In the genomic region with DNA sequence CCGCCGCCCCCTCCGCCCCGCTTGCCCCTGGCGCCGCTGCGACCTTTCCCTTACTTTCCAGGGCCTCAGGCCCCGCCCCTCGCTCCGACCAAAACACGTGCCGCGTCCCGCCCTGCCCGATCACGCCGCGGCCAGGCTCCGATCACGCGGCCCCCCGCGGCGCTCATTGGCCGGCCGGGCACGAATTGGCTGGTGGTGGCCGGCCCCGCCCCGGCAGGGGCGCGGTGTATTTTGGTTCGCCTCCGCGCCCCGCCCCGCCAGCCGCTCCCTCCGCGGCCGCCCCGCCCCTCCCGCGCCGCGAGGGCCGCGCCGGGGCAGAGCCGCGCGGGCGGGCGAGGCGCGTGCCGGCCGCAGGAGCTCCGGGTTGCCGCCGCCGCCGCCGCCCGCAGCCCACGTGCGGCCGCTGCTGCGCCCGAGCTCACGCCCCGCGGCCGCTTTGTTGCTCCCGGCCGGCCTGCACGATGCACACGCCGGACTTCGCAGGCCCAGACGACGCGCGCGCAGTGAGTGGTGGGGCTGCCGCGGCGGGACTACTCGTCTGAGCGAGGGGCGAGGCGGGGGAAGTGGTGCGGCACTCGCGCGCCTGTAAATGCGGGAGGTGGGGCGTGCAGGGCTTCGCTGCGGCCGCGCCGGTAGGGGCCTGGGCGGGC, we compare ENCODE assay signal across 8 cellular contexts. TPM values are rescaled to one million over a fixed set of nuclear protein-coding genes. Genes with fewer than 3 reads are reported as not detected.
DNase-seq lines count a peak whose midpoint lies in the region; ATAC-seq and TF ChIP-seq lines count a peak whose summit lies in the region.

KLF11 (plus strand) TSS at position 295 of the 650 bp plus-strand sequence; CDS start at position 462, 167 bp downstream.

- BruUV-seq in Panc1 (replicated peaks; lab: Mats Ljungman, UMichigan): no TSS peak

- H3K9me3 ChIP-seq in HUES64 (ENCODE audit: insufficient read depth, low read depth, low read length): no peaks in the 10 kb centered on the region
- H3K9me3 ChIP-seq in Panc1 (ENCODE audit: control insufficient read depth, insufficient read depth, low read depth, low read length): no peaks in the 10 kb centered on the region
- no peaks in the 10 kb centered on the region for H3K9me3 ChIP-seq in fibroblast of lung (ENCODE audit: control insufficient read depth, insufficient read depth, low read depth, low read length)
- H3K9me3 ChIP-seq in naive thymus-derived CD4-positive, alpha-beta T cell (ENCODE audit: control insufficient read depth in 2 of 3, low read length in 3 of 3): no peaks in the 10 kb centered on the region

- peak within 1 kb of the TSS; percentile 61 for H3K4me3 ChIP-seq in HUES64 (ENCODE audit: low read length)
- H3K4me3 ChIP-seq in Panc1 (ENCODE audit: low read depth in 2 of 2, low read length in 2 of 2): peak within 1 kb of the TSS; percentile 61 to 92
- H3K4me3 ChIP-seq in fibroblast of lung (replicated peaks in 1 of 4; ENCODE audit: control extremely low read depth in 1 of 4, insufficient read depth in 1 of 4, low read depth in 3 of 4, low read length in 4 of 4): peak within 1 kb of the TSS; percentile 7 to 66 (median 58)
- peak within 1 kb of the TSS; percentile 53 for H3K4me3 ChIP-seq in naive thymus-derived CD4-positive, alpha-beta T cell (ENCODE audit: low read length)

- ATAC-seq in GM21515 (IDR thresholded peaks at IDR 0.05; ENCODE audit: unreplicated experiment) (peak; percentile 71), Panc1 (peak; percentile 83)
- peak; percentile 69 for ATAC-seq in activated T-helper 17 cell treated with anti-CD3 and anti-CD28 coated beads, Interleukin-2, amount 50 U/mL, for 72 hours (replicated peaks)
- ATAC-seq in naive thymus-derived CD4-positive, alpha-beta T cell: peak; percentile 81

- H3K9ac ChIP-seq in HUES64 (ENCODE audit: low read depth, low read length) (peak within 1 kb of the TSS; percentile 94), fibroblast of lung (ENCODE audit: insufficient read depth, low read length) (peak within 1 kb of the TSS; percentile 85)

- peaks cover 6% of the 10 kb centered on the region for H3K4me1 Mint-ChIP-seq in activated T-helper 17 cell treated with anti-CD3 and anti-CD28 coated beads, Interleukin-2, amount 50 U/mL, for 72 hours
- peaks cover 14 to 34% (median 29%) of the 10 kb centered on the region in 7 donors for H3K4me1 Mint-ChIP-seq in naive thymus-derived CD4-positive, alpha-beta T cell

- intact Hi-C loops in Panc1 (cut with micrococcal nuclease; ENCODE audit: unreplicated experiment): no loop called here
- intact Hi-C loops in naive thymus-derived CD4-positive, alpha-beta T cell (cut with micrococcal nuclease): loop anchor here (1.0 to 10.0 kb wide), 10 partner anchors 14 to 1206 kb away; partner anchors contain the start of genes TAF1B (in 2 of the 2), ADAM17 (in 1 of the 2), CPSF3 (in 1 of the 2) and HPCAL1 (in 1 of the 2)

- H3K27ac ChIP-seq in HUES64 (ENCODE audit: low read depth, low read length): peak within 1 kb of the TSS; percentile 94; the same call in 1 of the 2 replicates
- peak within 1 kb of the TSS; percentile 84 for H3K27ac ChIP-seq in Panc1 (ENCODE audit: low read length)
- H3K27ac ChIP-seq in fibroblast of lung (ENCODE audit: insufficient read depth, low read length): peak within 1 kb of the TSS; percentile 43
- peak within 1 kb of the TSS; percentile 76 for H3K27ac ChIP-seq in naive thymus-derived CD4-positive, alpha-beta T cell (ENCODE audit: low read depth, low read length)

- H3K4me1 ChIP-seq in HUES64 (ENCODE audit: insufficient read depth, low read length): 0 out of 2 replicates have a peak, but pooled peaks cover 4% of the 10 kb centered on the region
- H3K4me1 ChIP-seq in Panc1 (ENCODE audit: control insufficient read depth, insufficient read depth, low read length): peaks cover 10% of the 10 kb centered on the region
- H3K4me1 ChIP-seq in fibroblast of lung (ENCODE audit: control insufficient read depth, extremely low read depth, insufficient read depth, low read length): peaks cover 3% of the 10 kb centered on the region
- H3K4me1 ChIP-seq in naive thymus-derived CD4-positive, alpha-beta T cell (ENCODE audit: control insufficient read depth in 2 of 2, insufficient read depth in 2 of 2, low read length in 2 of 2): peaks cover 6% of the 10 kb centered on the region in 2 donors

- no peaks in the 10 kb centered on the region for H3K79me2 ChIP-seq in fibroblast of lung (ENCODE audit: control insufficient read depth, insufficient read depth, low read length)

- CTCF ChIA-PET in Panc1 (lab: Charles Lee): interaction anchor here (0.6 to 1.4 kb wide), 4 partner anchors 59 to 255 kb away, joined by 6 to 12 read pairs (median 8); no protein-coding TSS in a partner anchor
- CTCF ChIA-PET in naive thymus-derived CD4-positive, alpha-beta T cell (lab: Charles Lee): interaction anchor here (1.3 to 8.5 kb wide), 2 partner anchors 59 to 230 kb away, joined by 5 to 77 read pairs; no protein-coding TSS in a partner anchor

- DNase-seq in COLO668 (lab: John Stamatoyannopoulos, UW; ENCODE audit: unreplicated experiment): peak; percentile 95
- DNase-seq in Panc1 (ENCODE audit: low read depth, low spot score): peak; percentile 30
- peak; percentile 81 to 92 for DNase-seq in fibroblast of lung (ENCODE audit: low read depth in 2 of 2)
- DNase-seq in naive thymus-derived CD4-positive, alpha-beta T cell: peak; percentile 61 to 83 (median 77)
- peak; percentile 48 to 55 for DNase-seq in stimulated activated CD8-positive, alpha-beta memory T cell treated with anti-CD3 and anti-CD28 coated beads, Interleukin-7, amount 100 ng/mL, for 48 hours (ENCODE audit: extremely low read depth in 1 of 2, low read depth in 1 of 2)

- in situ Hi-C loops in Panc1 (cut with HindIII; ENCODE audit: low pct_unique_long_range_greater_than_20kb, low sequenced_read_pairs): no loop called here

- H3K36me3 ChIP-seq in HUES64 (ENCODE audit: insufficient read depth, low read length) (peaks cover 23% of the 10 kb centered on the region), Panc1 (ENCODE audit: control insufficient read depth, insufficient read depth, low read length) (peaks cover 4% of the 10 kb centered on the region), fibroblast of lung (ENCODE audit: control insufficient read depth, insufficient read depth, low read length) (peaks cover 5% of the 10 kb centered on the region)
- H3K36me3 ChIP-seq in naive thymus-derived CD4-positive, alpha-beta T cell (ENCODE audit: control insufficient read depth in 2 of 3, insufficient read depth in 3 of 3, low read length in 3 of 3): peaks cover 0 to 12% (median 0%) of the 10 kb centered on the region in 3 experiments

- H2AFZ ChIP-seq in fibroblast of lung (ENCODE audit: low read length): peak within 1 kb of the TSS; percentile 41

- H3K4me3 Mint-ChIP-seq in activated T-helper 17 cell treated with anti-CD3 and anti-CD28 coated beads, Interleukin-2, amount 50 U/mL, for 72 hours: peak within 1 kb of the TSS; percentile 80
- peak within 1 kb of the TSS; percentile 83 to 94 (median 89) for H3K4me3 Mint-ChIP-seq in naive thymus-derived CD4-positive, alpha-beta T cell

- H3K27me3 Mint-ChIP-seq in activated T-helper 17 cell treated with anti-CD3 and anti-CD28 coated beads, Interleukin-2, amount 50 U/mL, for 72 hours: no peaks in the 10 kb centered on the region
- H3K27me3 Mint-ChIP-seq in naive thymus-derived CD4-positive, alpha-beta T cell: peaks cover 0 to 31% (median 0%) of the 10 kb centered on the region in 5 donors

- no peaks in the 10 kb centered on the region for H4K20me1 ChIP-seq in fibroblast of lung (ENCODE audit: control insufficient read depth, extremely low read depth, insufficient read depth, low read length)

- WGBS in HUES64: under 1% methylated on average over 101 of the region's 104 CpGs

- peaks cover 40% of the 10 kb centered on the region for H3K36me3 Mint-ChIP-seq in activated T-helper 17 cell treated with anti-CD3 and anti-CD28 coated beads, Interleukin-2, amount 50 U/mL, for 72 hours (ENCODE audit: low read depth)
- peaks cover 0 to 9% (median 3%) of the 10 kb centered on the region in 5 donors for H3K36me3 Mint-ChIP-seq in naive thymus-derived CD4-positive, alpha-beta T cell

- H3K9me3 Mint-ChIP-seq in activated T-helper 17 cell treated with anti-CD3 and anti-CD28 coated beads, Interleukin-2, amount 50 U/mL, for 72 hours: no peaks in the 10 kb centered on the region
- peaks cover 0 to 5% (median 0%) of the 10 kb centered on the region in 11 donors for H3K9me3 Mint-ChIP-seq in naive thymus-derived CD4-positive, alpha-beta T cell

- TF ChIP-seq CTCF in Panc1 (IDR thresholded peaks at IDR 0.05): no peak
- no peak for TF ChIP-seq CTCF in fibroblast of lung (conservative IDR thresholded peaks at IDR 0.05 in 1 of 2, IDR thresholded peaks at IDR 0.05 in 1 of 2; ENCODE audit: low read depth in 1 of 2, low read length in 2 of 2)

- POLR2A ChIA-PET in Panc1 (lab: Charles Lee): no interaction called here
- POLR2A ChIA-PET in naive thymus-derived CD4-positive, alpha-beta T cell (lab: Charles Lee): interaction anchor here (1.1 to 1.6 kb wide), 3 partner anchors 14 to 200 kb away, joined by 3 to 7 read pairs (median 5); partner anchors contain the start of gene TAF1B

- peak within 1 kb of the TSS; percentile 87 for H3K27ac Mint-ChIP-seq in activated T-helper 17 cell treated with anti-CD3 and anti-CD28 coated beads, Interleukin-2, amount 50 U/mL, for 72 hours
- peak within 1 kb of the TSS; percentile 87 to 95 (median 93) for H3K27ac Mint-ChIP-seq in naive thymus-derived CD4-positive, alpha-beta T cell

- H3K4me2 ChIP-seq in fibroblast of lung (ENCODE audit: extremely low read depth, insufficient read depth, low read length): peak within 1 kb of the TSS; percentile 72

- peaks cover 7% of the 10 kb centered on the region; the same call in 1 of the 2 replicates for H3K27me3 ChIP-seq in HUES64 (ENCODE audit: insufficient read depth, low read length)
- H3K27me3 ChIP-seq in Panc1 (ENCODE audit: control insufficient read depth, insufficient read depth, low read length): no peaks in the 10 kb centered on the region
- no peaks in the 10 kb centered on the region for H3K27me3 ChIP-seq in fibroblast of lung (ENCODE audit: control insufficient read depth, insufficient read depth, low read length)
- no peaks in the 10 kb centered on the region for H3K27me3 ChIP-seq in naive thymus-derived CD4-positive, alpha-beta T cell (ENCODE audit: control insufficient read depth in 2 of 2, insufficient read depth in 2 of 2, low read length in 2 of 2)

RNA-seq across cellular contexts. Expression of gene KLF11, which starts in this region (rescaled TPM):
- polyA plus RNA-seq in HUES64 (2013, experiment 1 of 2): 7.9 TPM
- 11.3 TPM for polyA plus RNA-seq in HUES64 (2013, experiment 2 of 2)
- total RNA-seq in Panc1 (2021; ENCODE audit: unreplicated experiment): 23.7 TPM
- polyA plus RNA-seq in Panc1 (2012; ENCODE audit: insufficient read length): 14.0 TPM
- 1 to 10 TPM; 5.6 to 7.9 TPM for total RNA-seq in activated T-helper 17 cell treated with anti-CD3 and anti-CD28 coated beads, Interleukin-2, amount 50 U/mL, for 72 hours
- total RNA-seq in fibroblast of lung: 6.8 and 7.7 TPM in 2 replicates
- polyA plus RNA-seq in fibroblast of lung: 5.9 and 6.3 TPM in 2 replicates
- polyA plus RNA-seq in fibroblast of lung (2012): 3.3 and 4.0 TPM in 2 replicates
- 26.0 and 26.9 TPM in 2 replicates for polyA minus RNA-seq in fibroblast of lung (ENCODE audit: low replicate concordance)
- total RNA-seq in naive thymus-derived CD4-positive, alpha-beta T cell: 10 to 100 TPM in 2 of 5 experiments, 1 to 10 TPM in 3; 2.7 to 48.6 (median 6.8) TPM
- 1 to 10 TPM; 1.3 to 1.7 TPM for polyA plus RNA-seq in naive thymus-derived CD4-positive, alpha-beta T cell

Comparison
In these comparisons a context has a peak if more than half of its experiments do, and no peak if none do; other contexts are left out.
1. Peak in every context shown above with its lines: DNase-seq, ATAC-seq, H3K4me3 ChIP-seq and H3K27ac ChIP-seq.
2. DNase-seq: peak in every context shown above with its lines; median percentile 95 in COLO668; 86 in fibroblast of lung; 77 in naive thymus-derived CD4-positive, alpha-beta T cell; 52 in stimulated activated CD8-positive, alpha-beta memory T cell treated with anti-CD3 and anti-CD28 coated beads, Interleukin-7, amount 100 ng/mL, for 48 hours; 30 in Panc1.
3. H3K27ac ChIP-seq: peak in every context shown above with its lines; median percentile 94 in HUES64; 84 in Panc1; 76 in naive thymus-derived CD4-positive, alpha-beta T cell; 43 in fibroblast of lung.